ENCODE assay signal across 8 cellular contexts in the genomic region with DNA sequence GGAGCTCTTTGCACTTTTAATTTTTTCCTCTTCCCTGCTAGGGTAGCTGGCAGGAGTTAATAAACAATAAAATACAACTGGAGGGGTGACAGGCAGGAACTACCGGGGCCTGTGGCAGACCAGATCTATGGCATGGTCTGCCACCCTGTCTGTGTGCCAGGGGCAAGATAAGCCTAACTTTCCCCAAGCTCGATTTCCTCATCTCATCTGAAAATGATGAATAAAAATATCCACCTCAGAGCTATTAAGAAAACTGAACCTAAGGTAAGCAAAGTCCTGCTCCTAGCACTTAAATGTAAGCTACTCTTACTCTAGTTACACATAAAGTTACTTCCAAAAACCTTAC. TPM values are rescaled to one million over a fixed set of nuclear protein-coding genes. Genes with fewer than 3 reads are reported as not detected.
DNase-seq lines count a peak whose midpoint lies in the region; ATAC-seq, FAIRE-seq and TF ChIP-seq lines count a peak whose summit lies in the region.

No MANE protein-coding gene starts in this region.

- peaks cover 29% of the 10 kb centered on the region for H3K79me1 ChIP-seq in mesenchymal stem cell (replicated peaks; ENCODE audit: low read length, poor library complexity, severe bottlenecking)

- peaks cover 23% of the 10 kb centered on the region for H3K79me2 ChIP-seq in GM12878 (ENCODE audit: control insufficient read depth, insufficient read depth, low read length)

- H4K8ac ChIP-seq in mesenchymal stem cell (ENCODE audit: low read length), result no peak overlapping the region

- no peaks in the 10 kb centered on the region for H3K27me3 ChIP-seq in GM12878 (replicated peaks in 1 of 2; ENCODE audit: control insufficient read depth in 2 of 2, insufficient read depth in 2 of 2, low read length in 1 of 2)
- H3K27me3 ChIP-seq in mesenchymal stem cell (ENCODE audit: control insufficient read depth in 1 of 2, insufficient read depth in 1 of 2, low read length in 2 of 2), result no peaks in the 10 kb centered on the region
- no peaks in the 10 kb centered on the region for H3K27me3 ChIP-seq in upper lobe of right lung

- TSS peak; percentile 87 for BruUV-seq in GM12878 (replicated peaks; lab: Mats Ljungman, UMichigan)

- no peak overlapping the region for H2BK5ac ChIP-seq in mesenchymal stem cell (ENCODE audit: low read depth, low read length, poor library complexity, severe bottlenecking)

- no peaks in the 10 kb centered on the region for H3K27me3 Mint-ChIP-seq in activated naive CD4-positive, alpha-beta T cell treated with anti-CD3 and anti-CD28 coated beads, Interleukin-2, amount 50 U/mL, for 24 hours

- no peaks in the 10 kb centered on the region for H3K9me3 ChIP-seq in GM12878 (replicated peaks; ENCODE audit: control insufficient read depth, insufficient read depth, low read length)
- no peaks in the 10 kb centered on the region for H3K9me3 ChIP-seq in mesenchymal stem cell (ENCODE audit: control insufficient read depth, low read length)
- no peaks in the 10 kb centered on the region for H3K9me3 ChIP-seq in upper lobe of right lung

- CTCF ChIA-PET in GM12878 (lab: Yijun Ruan, JAX), result interaction anchor here (0.6 to 10.4 kb wide), 26 partner anchors 8 to 707 kb away, joined by 3 to 167 read pairs (median 4); a partner anchor contains a TSS

- ATAC-seq in GM12878 (no peak), upper lobe of right lung (no peak), HG02642 (IDR thresholded peaks at IDR 0.05; ENCODE audit: poor library complexity, unreplicated experiment) (no peak)

- H2BK12ac ChIP-seq in mesenchymal stem cell (ENCODE audit: low read length in 2 of 2), result no peak overlapping the region

- H3K9ac ChIP-seq in GM12878 (ENCODE audit: control insufficient read depth, insufficient read depth, low read length) (peak overlapping the region; percentile 85), mesenchymal stem cell (ENCODE audit: low read length) (peak overlapping the region; percentile 100)

- no peak overlapping the region for H4K91ac ChIP-seq in mesenchymal stem cell (ENCODE audit: low read length)

- POLR2A ChIA-PET in GM12878 (lab: Charles Lee), result interaction anchor here (0.7 to 1.6 kb wide), 8 partner anchors 11 to 294 kb away, joined by 3 to 10 read pairs (median 3); a partner anchor contains a TSS

- H3K9me3 Mint-ChIP-seq in activated naive CD4-positive, alpha-beta T cell treated with anti-CD3 and anti-CD28 coated beads, Interleukin-2, amount 50 U/mL, for 24 hours, result no peaks in the 10 kb centered on the region

- SMC1A ChIA-PET in GM12878 (lab: Charles Lee; ENCODE audit: uncharacterized antibody, unreplicated experiment), result interaction anchor here (0.6 to 7.2 kb wide), 19 partner anchors 12 to 413 kb away, joined by 3 to 100 read pairs (median 4); a partner anchor contains a TSS

- no peak overlapping the region for H3K18ac ChIP-seq in mesenchymal stem cell (ENCODE audit: low read depth in 1 of 2, low read length in 2 of 2)

- H2AFZ ChIP-seq in GM12878 (ENCODE audit: control insufficient read depth, low read depth, low read length), result peak overlapping the region; percentile 94
- H2AFZ ChIP-seq in mesenchymal stem cell (ENCODE audit: low read depth, low read length), result no peak overlapping the region

- H2BK15ac ChIP-seq in mesenchymal stem cell (ENCODE audit: low read depth, poor library complexity, severe bottlenecking), result no peak overlapping the region

- DNase-seq in activated naive CD4-positive, alpha-beta T cell treated with anti-CD3 and anti-CD28 coated beads, Interleukin-2, amount 50 U/mL, for 16 hours, result no peak
- DNase-seq in GM12878 (ENCODE audit: low read depth, low spot score) (no peak), mesenchymal stem cell (no peak), upper lobe of right lung (no peak), T-helper 9 cell (no peak), inferior parietal cortex (ENCODE audit: extremely low spot score) (no peak)

- intact Hi-C loops in GM12878 (cut with micrococcal nuclease; ENCODE audit: unreplicated experiment), result loop anchor here (1.0 to 5.0 kb wide), 5 partner anchors 23 to 295 kb away; a partner anchor contains a TSS
- intact Hi-C loops in upper lobe of right lung (cut with DNase I), result no loop called here

- no peak overlapping the region for H3K14ac ChIP-seq in mesenchymal stem cell (ENCODE audit: low read length in 2 of 2)

- H2BK120ac ChIP-seq in mesenchymal stem cell (ENCODE audit: low read depth, low read length), result no peak overlapping the region

- peaks cover 14% of the 10 kb centered on the region for H3K36me3 Mint-ChIP-seq in activated naive CD4-positive, alpha-beta T cell treated with anti-CD3 and anti-CD28 coated beads, Interleukin-2, amount 50 U/mL, for 24 hours

- H3K27ac ChIP-seq in GM12878 (ENCODE audit: control insufficient read depth, insufficient read depth) (peak overlapping the region; percentile 93), mesenchymal stem cell (ENCODE audit: low read length, poor library complexity, severe bottlenecking) (no peak overlapping the region), upper lobe of right lung (peak overlapping the region; percentile 97)

- H3K4me3 ChIP-seq in GM12878 (peak overlapping the region; percentile 96), mesenchymal stem cell (ENCODE audit: insufficient read depth in 1 of 2, low read depth in 1 of 2, low read length in 2 of 2) (peak overlapping the region; percentile 10 to 99), upper lobe of right lung (peak overlapping the region; percentile 75)

- TF ChIP-seq POLR2A in GM12878 (IDR thresholded peaks at IDR 0.05; ENCODE audit: low read depth, low read length), result no peak

- TF ChIP-seq CTCF in GM12878 (IDR thresholded peaks at IDR 0.05 in 2 of 3, conservative IDR thresholded peaks at IDR 0.05 in 1 of 3; ENCODE audit: control insufficient read depth in 2 of 3, extremely low read depth in 1 of 3, insufficient read depth in 1 of 3, low read depth in 3 of 3, low read length in 3 of 3), result no peak
- no peak for TF ChIP-seq CTCF in upper lobe of right lung (IDR thresholded peaks at IDR 0.05)

- 0% methylated on average over 2 of the region's 2 CpGs for WGBS in GM12878 (ENCODE audit: insufficient coverage, insufficient replicate concordance, low lambda C conversion rate, missing lambda C conversion rate)
- 53% methylated on average over 2 of the region's 2 CpGs for WGBS in mesenchymal stem cell

- in situ Hi-C loops in GM12878 (cut with MboI), result no loop called here

- no peak overlapping the region for H3K4ac ChIP-seq in mesenchymal stem cell (ENCODE audit: low read depth in 1 of 2, low read length in 2 of 2)

- peaks cover 55% of the 10 kb centered on the region for H3K4me1 Mint-ChIP-seq in activated naive CD4-positive, alpha-beta T cell treated with anti-CD3 and anti-CD28 coated beads, Interleukin-2, amount 50 U/mL, for 24 hours

- no peak overlapping the region for H2AK5ac ChIP-seq in mesenchymal stem cell (ENCODE audit: low read length, severe bottlenecking)

- no peak overlapping the region for H3K23ac ChIP-seq in mesenchymal stem cell (ENCODE audit: low read length in 2 of 2)

- peak overlapping the region; percentile 98 for H3K4me3 Mint-ChIP-seq in activated naive CD4-positive, alpha-beta T cell treated with anti-CD3 and anti-CD28 coated beads, Interleukin-2, amount 50 U/mL, for 24 hours

- RAD21 ChIA-PET in GM12878 (lab: Charles Lee; ENCODE audit: unreplicated experiment), result interaction anchor here (0.8 to 5.8 kb wide), 16 partner anchors 10 to 706 kb away, joined by 3 to 78 read pairs (median 4); a partner anchor contains a TSS

- TF ChIP-seq EP300 in GM12878 (IDR thresholded peaks at IDR 0.05; ENCODE audit: borderline replicate concordance in 1 of 2, control insufficient read depth in 1 of 2, low read depth in 2 of 2, low read length in 2 of 2), result no peak

- no peak for FAIRE-seq in GM12878 (lab: Jason Lieb, UNC)

- no peak for TF ChIP-seq RAD21 in GM12878 (IDR thresholded peaks at IDR 0.05; ENCODE audit: insufficient read depth, low read depth, low read length)

- peak overlapping the region; percentile 95 for H3K27ac Mint-ChIP-seq in activated naive CD4-positive, alpha-beta T cell treated with anti-CD3 and anti-CD28 coated beads, Interleukin-2, amount 50 U/mL, for 24 hours

- H3K4me2 ChIP-seq in GM12878 (ENCODE audit: control insufficient read depth, insufficient read depth) (peak overlapping the region; percentile 95), mesenchymal stem cell (ENCODE audit: low read length, poor library complexity, severe bottlenecking) (peak overlapping the region; percentile 85)

- H3K4me1 ChIP-seq in GM12878 (ENCODE audit: control insufficient read depth, insufficient read depth, low read length), result peaks cover 10% of the 10 kb centered on the region
- H3K4me1 ChIP-seq in mesenchymal stem cell (ENCODE audit: control insufficient read depth, insufficient read depth, low read depth, low read length), result peaks cover 28% of the 10 kb centered on the region
- peaks cover 29% of the 10 kb centered on the region for H3K4me1 ChIP-seq in upper lobe of right lung

- H3K36me3 ChIP-seq in GM12878 (ENCODE audit: control insufficient read depth in 2 of 2, insufficient read depth in 2 of 2, low read length in 1 of 2), result 0 out of 4 replicates have a peak, but pooled peaks cover 0 to 4% of the 10 kb centered on the region in 2 experiments
- H3K36me3 ChIP-seq in mesenchymal stem cell (ENCODE audit: control insufficient read depth in 1 of 2, insufficient read depth in 2 of 2, low read depth in 1 of 2, low read length in 2 of 2), result peaks cover 9 to 17% of the 10 kb centered on the region in 2 experiments
- H3K36me3 ChIP-seq in upper lobe of right lung, result no peaks in the 10 kb centered on the region

- no peaks in the 10 kb centered on the region for H4K20me1 ChIP-seq in GM12878 (ENCODE audit: control insufficient read depth, insufficient read depth)

RNA-seq across cellular contexts. Expression of a gene that starts 0.9 kb away (rescaled TPM):
- total RNA-seq in GM12878 (2013; cell fraction: nucleolus; rRNA removed), result 9.0 and 13.3 TPM in 2 replicates
- total RNA-seq in GM12878 (2014; rRNA removed) (18.2 and 18.4 TPM in 2 replicates), GM12878 (2014; rRNA removed; fragmentation: Illumina TruSeq; extraction: Trizol) (7.3 and 10.1 TPM in 2 replicates), GM12878 (2021) (22.1 and 26.6 TPM in 2 replicates), upper lobe of right lung (24.9 TPM)
- polyA plus RNA-seq in GM12878 (2011; ENCODE audit: low read depth), result 4.5 TPM
- polyA plus RNA-seq in GM12878 (2011; rRNA removed) (5.6 and 9.3 TPM in 2 replicates), GM12878 (2014; fragmentation: Illumina TruSeq; extraction: Trizol) (8.5 and 14.0 TPM in 2 replicates), GM12878 (2014; fragmentation: Nextera tagmentation; extraction: Ambion mirVana) (1 to 10 TPM; 7.1 to 9.5 TPM), GM12878 (2014; rRNA removed) (16.5 and 17.9 TPM in 2 replicates), GM12878 (2016; fragmentation: Nextera tagmentation; extraction: Ambion mirVana) (10 to 100 TPM; 21.5 TPM)
- 19.2 TPM in 2 replicates for polyA plus RNA-seq in GM12878 (2011; cell fraction: cytosol; rRNA removed)
- polyA plus RNA-seq in GM12878 (2011; cell fraction: nucleus; rRNA removed), result 29.3 and 36.2 TPM in 2 replicates
- polyA plus RNA-seq in GM12878 (2012), result 8.2 and 9.6 TPM in 2 replicates
- 24.2 and 29.7 TPM in 2 replicates for polyA minus RNA-seq in GM12878 (2011; rRNA and poly(A)+ RNA removed)
- polyA minus RNA-seq in GM12878 (2011; cell fraction: cytosol; rRNA and poly(A)+ RNA removed), result 8.6 and 16.2 TPM in 2 replicates
- 8.7 and 14.9 TPM in 2 replicates for polyA minus RNA-seq in GM12878 (2011; cell fraction: nucleus; rRNA and poly(A)+ RNA removed)
- polyA plus RNA-seq in mesenchymal stem cell (2013, experiment 1 of 2), result 14.7 TPM
- polyA plus RNA-seq in mesenchymal stem cell (2013, experiment 2 of 2), result 13.5 TPM

RNA-seq across cellular contexts. Expression of a gene that starts 12.3 kb away (rescaled TPM):
- total RNA-seq in GM12878 (2013; cell fraction: nucleolus; rRNA removed), result 0.73 TPM in 1 of 2 replicates, not detected in the other
- total RNA-seq in GM12878 (2014; rRNA removed) (0.98 and 2.1 TPM in 2 replicates), GM12878 (2014; rRNA removed; fragmentation: Illumina TruSeq; extraction: Trizol) (0.40 and 0.69 TPM in 2 replicates), GM12878 (2021) (1.8 and 2.9 TPM in 2 replicates), upper lobe of right lung (0.43 TPM)
- polyA plus RNA-seq in GM12878 (2011; ENCODE audit: low read depth), result not detected
- polyA plus RNA-seq in GM12878 (2011; rRNA removed) (0.11 TPM in 1 of 2 replicates, not detected in the other), GM12878 (2014; fragmentation: Illumina TruSeq; extraction: Trizol) (0.34 and 0.36 TPM in 2 replicates), GM12878 (2014; fragmentation: Nextera tagmentation; extraction: Ambion mirVana) (under 1 TPM; 0.06 to 0.16 TPM), GM12878 (2014; rRNA removed) (1.4 and 2.8 TPM in 2 replicates), GM12878 (2016; fragmentation: Nextera tagmentation; extraction: Ambion mirVana) (under 1 TPM in 1 of 2 experiments, not detected in 1; 0.21 TPM)
- polyA plus RNA-seq in GM12878 (2011; cell fraction: cytosol; rRNA removed), result 0.17 TPM in 1 of 2 replicates, not detected in the other
- 0.87 and 1.1 TPM in 2 replicates for polyA plus RNA-seq in GM12878 (2011; cell fraction: nucleus; rRNA removed)
- polyA plus RNA-seq in GM12878 (2012), result 1.4 and 1.8 TPM in 2 replicates
- polyA minus RNA-seq in GM12878 (2011; rRNA and poly(A)+ RNA removed), result not detected in 2 replicates
- not detected in 2 replicates for polyA minus RNA-seq in GM12878 (2011; cell fraction: cytosol; rRNA and poly(A)+ RNA removed)
- 0.38 TPM in 1 of 2 replicates, not detected in the other for polyA minus RNA-seq in GM12878 (2011; cell fraction: nucleus; rRNA and poly(A)+ RNA removed)
- 0.10 TPM for polyA plus RNA-seq in mesenchymal stem cell (2013, experiment 1 of 2)
- polyA plus RNA-seq in mesenchymal stem cell (2013, experiment 2 of 2), result 0.14 TPM

RNA-seq across cellular contexts. Expression of a gene that starts 23.9 kb away (rescaled TPM):
- 40.0 and 46.8 TPM in 2 replicates for total RNA-seq in GM12878 (2013; cell fraction: nucleolus; rRNA removed)
- total RNA-seq in GM12878 (2014; rRNA removed) (67.2 and 75.1 TPM in 2 replicates), GM12878 (2014; rRNA removed; fragmentation: Illumina TruSeq; extraction: Trizol) (32.2 and 37.9 TPM in 2 replicates), GM12878 (2021) (58.0 and 60.1 TPM in 2 replicates), upper lobe of right lung (18.8 TPM)
- 16.1 TPM for polyA plus RNA-seq in GM12878 (2011; ENCODE audit: low read depth)
- polyA plus RNA-seq in GM12878 (2011; rRNA removed) (30.7 and 44.0 TPM in 2 replicates), GM12878 (2014; fragmentation: Illumina TruSeq; extraction: Trizol) (22.4 and 43.2 TPM in 2 replicates), GM12878 (2014; fragmentation: Nextera tagmentation; extraction: Ambion mirVana) (10 to 100 TPM; 13.1 to 14.3 TPM), GM12878 (2014; rRNA removed) (74.5 and 76.2 TPM in 2 replicates), GM12878 (2016; fragmentation: Nextera tagmentation; extraction: Ambion mirVana) (10 to 100 TPM; 76.6 to 82.9 TPM)
- polyA plus RNA-seq in GM12878 (2011; cell fraction: cytosol; rRNA removed), result 72.9 and 90.9 TPM in 2 replicates
- polyA plus RNA-seq in GM12878 (2011; cell fraction: nucleus; rRNA removed), result 240 and 297 TPM in 2 replicates
- polyA plus RNA-seq in GM12878 (2012), result 28.3 and 30.7 TPM in 2 replicates
- 41.1 and 68.5 TPM in 2 replicates for polyA minus RNA-seq in GM12878 (2011; rRNA and poly(A)+ RNA removed)
- 18.2 and 18.3 TPM in 2 replicates for polyA minus RNA-seq in GM12878 (2011; cell fraction: cytosol; rRNA and poly(A)+ RNA removed)
- polyA minus RNA-seq in GM12878 (2011; cell fraction: nucleus; rRNA and poly(A)+ RNA removed), result 79.7 and 117 TPM in 2 replicates
- 8.8 TPM for polyA plus RNA-seq in mesenchymal stem cell (2013, experiment 1 of 2)
- 9.0 TPM for polyA plus RNA-seq in mesenchymal stem cell (2013, experiment 2 of 2)

RNA-seq across cellular contexts. Expression of a gene that starts 28.9 kb away (rescaled TPM):
- 39.3 and 44.3 TPM in 2 replicates for total RNA-seq in GM12878 (2013; cell fraction: nucleolus; rRNA removed)
- total RNA-seq in GM12878 (2014; rRNA removed) (176 and 177 TPM in 2 replicates), GM12878 (2014; rRNA removed; fragmentation: Illumina TruSeq; extraction: Trizol) (70.0 and 75.8 TPM in 2 replicates), GM12878 (2021) (115 and 120 TPM in 2 replicates), upper lobe of right lung (191 TPM)
- 59.4 TPM for polyA plus RNA-seq in GM12878 (2011; ENCODE audit: low read depth)
- polyA plus RNA-seq in GM12878 (2011; rRNA removed) (72.2 and 132 TPM in 2 replicates), GM12878 (2014; fragmentation: Illumina TruSeq; extraction: Trizol) (30.1 and 70.5 TPM in 2 replicates), GM12878 (2014; fragmentation: Nextera tagmentation; extraction: Ambion mirVana) (100 to 1,000 TPM in 1 of 2 experiments, 10 to 100 TPM in 1; 65.3 to 157 TPM), GM12878 (2014; rRNA removed) (156 and 159 TPM in 2 replicates), GM12878 (2016; fragmentation: Nextera tagmentation; extraction: Ambion mirVana) (100 to 1,000 TPM; 247 to 250 TPM)
- polyA plus RNA-seq in GM12878 (2011; cell fraction: cytosol; rRNA removed), result 218 and 285 TPM in 2 replicates
- polyA plus RNA-seq in GM12878 (2011; cell fraction: nucleus; rRNA removed), result 267 and 300 TPM in 2 replicates
- 76.2 and 83.3 TPM in 2 replicates for polyA plus RNA-seq in GM12878 (2012)
- 82.2 and 119 TPM in 2 replicates for polyA minus RNA-seq in GM12878 (2011; rRNA and poly(A)+ RNA removed)
- 35.1 and 43.2 TPM in 2 replicates for polyA minus RNA-seq in GM12878 (2011; cell fraction: cytosol; rRNA and poly(A)+ RNA removed)
- polyA minus RNA-seq in GM12878 (2011; cell fraction: nucleus; rRNA and poly(A)+ RNA removed), result 65.8 and 94.1 TPM in 2 replicates
- polyA plus RNA-seq in mesenchymal stem cell (2013, experiment 1 of 2), result 60.5 TPM
- polyA plus RNA-seq in mesenchymal stem cell (2013, experiment 2 of 2), result 64.4 TPM

RNA-seq across cellular contexts. Expression of a gene that starts 33.1 kb away (rescaled TPM):
- total RNA-seq in GM12878 (2013; cell fraction: nucleolus; rRNA removed), result 15.2 and 15.5 TPM in 2 replicates
- total RNA-seq in GM12878 (2014; rRNA removed) (61.0 and 63.8 TPM in 2 replicates), GM12878 (2014; rRNA removed; fragmentation: Illumina TruSeq; extraction: Trizol) (27.2 and 28.7 TPM in 2 replicates), GM12878 (2021) (45.4 and 47.3 TPM in 2 replicates), upper lobe of right lung (23.8 TPM)
- polyA plus RNA-seq in GM12878 (2011; ENCODE audit: low read depth), result 7.1 TPM
- polyA plus RNA-seq in GM12878 (2011; rRNA removed) (9.8 and 18.0 TPM in 2 replicates), GM12878 (2014; fragmentation: Illumina TruSeq; extraction: Trizol) (18.6 and 30.0 TPM in 2 replicates), GM12878 (2014; fragmentation: Nextera tagmentation; extraction: Ambion mirVana) (1 to 10 TPM in 1 of 2 experiments, under 1 TPM in 1; 0.98 to 2.8 TPM), GM12878 (2014; rRNA removed) (53.5 and 67.0 TPM in 2 replicates), GM12878 (2016; fragmentation: Nextera tagmentation; extraction: Ambion mirVana) (1 to 10 TPM; 7.2 to 9.6 TPM)
- polyA plus RNA-seq in GM12878 (2011; cell fraction: cytosol; rRNA removed), result 27.5 and 46.7 TPM in 2 replicates
- 22.6 and 26.7 TPM in 2 replicates for polyA plus RNA-seq in GM12878 (2011; cell fraction: nucleus; rRNA removed)
- polyA plus RNA-seq in GM12878 (2012), result 19.7 and 20.5 TPM in 2 replicates
- 13.2 and 22.9 TPM in 2 replicates for polyA minus RNA-seq in GM12878 (2011; rRNA and poly(A)+ RNA removed)
- polyA minus RNA-seq in GM12878 (2011; cell fraction: cytosol; rRNA and poly(A)+ RNA removed), result 12.6 and 14.2 TPM in 2 replicates
- polyA minus RNA-seq in GM12878 (2011; cell fraction: nucleus; rRNA and poly(A)+ RNA removed), result 9.3 and 15.2 TPM in 2 replicates
- polyA plus RNA-seq in mesenchymal stem cell (2013, experiment 1 of 2), result 37.4 TPM
- 35.8 TPM for polyA plus RNA-seq in mesenchymal stem cell (2013, experiment 2 of 2)
